ENCODE assay signal across 9 cellular contexts in the genomic region with DNA sequence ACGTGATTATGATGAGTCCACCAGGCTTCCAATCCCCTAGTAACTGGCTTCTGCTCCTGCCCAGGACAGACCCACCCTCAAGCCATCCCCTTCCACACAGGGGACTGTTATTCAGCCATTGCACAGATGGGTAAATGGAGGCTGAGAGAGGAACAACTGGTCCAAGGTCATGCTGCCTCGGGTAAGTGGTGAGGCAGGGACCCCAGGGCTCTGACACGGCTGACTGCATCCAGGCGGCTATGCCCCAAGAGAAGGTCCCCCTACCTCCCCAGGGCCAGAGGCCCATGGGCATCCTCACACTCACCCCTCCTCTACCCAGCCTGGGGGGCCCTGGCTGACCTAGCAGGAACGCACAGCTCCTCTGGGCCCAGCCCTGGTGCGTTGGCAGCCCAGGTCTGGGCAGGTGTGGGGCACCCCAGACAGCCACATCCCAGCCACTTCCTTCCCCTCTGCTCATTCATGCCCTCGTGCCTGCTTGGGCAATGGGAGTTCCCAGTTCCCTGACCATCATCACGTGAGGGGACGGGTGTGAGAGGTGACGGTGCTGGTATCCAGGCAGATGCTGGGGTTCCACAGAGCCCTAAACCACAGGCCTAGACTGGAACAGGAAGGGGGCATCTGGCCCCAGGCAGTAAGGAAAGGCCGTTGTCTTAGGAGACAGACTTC. TPM values are rescaled to one million over a fixed set of nuclear protein-coding genes. Genes with fewer than 3 reads are reported as not detected.
A peak's percentile ranks its signal among the peaks of the same experiment; 100 is the strongest.
DNase-seq lines count a peak whose midpoint lies in the region; ATAC-seq, FAIRE-seq and TF ChIP-seq lines count a peak whose summit lies in the region.
"Had no signal": no experiment of that assay in that cellular context is flagged by ENCODE, and none has a peak within 500 bp of the region (broad histone marks: within the 10 kb centered on the region; RNA-seq: fewer than 3 reads in every experiment).

No MANE protein-coding gene starts in this region.

- H3K4me2 ChIP-seq in GM12878 (ENCODE audit: control insufficient read depth, insufficient read depth): peak overlapping the region; percentile 13; the same call in 1 of the 2 replicates

- no peak for TF ChIP-seq POLR2A in GM12878 (IDR thresholded peaks at IDR 0.05; ENCODE audit: low read depth, low read length)

- 6% methylated on average over 11 of the region's 11 CpGs for WGBS in GM12878 (ENCODE audit: insufficient coverage, insufficient replicate concordance, low lambda C conversion rate, missing lambda C conversion rate)

- H3K9ac ChIP-seq in GM12878 (ENCODE audit: control insufficient read depth, insufficient read depth, low read length) (peak overlapping the region; percentile 52; the same call in 1 of the 2 replicates), mucosa of rectum (ENCODE audit: low read depth in 1 of 2, low read length in 2 of 2) (no peak overlapping the region)

- H3K4me1 ChIP-seq in GM12878 (ENCODE audit: control insufficient read depth, insufficient read depth, low read length): peaks cover 47% of the 10 kb centered on the region
- H3K4me1 ChIP-seq in mucosa of rectum (ENCODE audit: control insufficient read depth in 2 of 2, insufficient read depth in 2 of 2, low read length in 2 of 2): peaks cover 44 to 45% of the 10 kb centered on the region in 2 donors

- H3K27me3 ChIP-seq in GM12878 (replicated peaks in 1 of 2; ENCODE audit: control insufficient read depth in 2 of 2, insufficient read depth in 2 of 2, low read length in 1 of 2): no peaks in the 10 kb centered on the region
- no peaks in the 10 kb centered on the region for H3K27me3 ChIP-seq in mucosa of rectum (ENCODE audit: control insufficient read depth in 2 of 2, insufficient read depth in 2 of 2, low read length in 2 of 2)
- H3K27me3 ChIP-seq in H7 (ENCODE audit: control insufficient read depth, insufficient read depth, low read length): no peaks in the 10 kb centered on the region

- H3K9me3 ChIP-seq in GM12878 (replicated peaks; ENCODE audit: control insufficient read depth, insufficient read depth, low read length) (no peaks in the 10 kb centered on the region), mucosa of rectum (ENCODE audit: control insufficient read depth in 2 of 2, low read length in 2 of 2) (no peaks in the 10 kb centered on the region)

- H3K36me3 ChIP-seq in GM12878 (ENCODE audit: control insufficient read depth in 2 of 2, insufficient read depth in 2 of 2, low read length in 1 of 2): peaks cover 19 to 21% of the 10 kb centered on the region in 2 experiments; a peak in 3 of 4 replicates
- peaks cover 25 to 33% of the 10 kb centered on the region in 2 donors for H3K36me3 ChIP-seq in mucosa of rectum (ENCODE audit: control insufficient read depth in 2 of 2, insufficient read depth in 2 of 2, low read length in 2 of 2)
- peaks cover under 1% of the 10 kb centered on the region for H3K36me3 ChIP-seq in H7 (replicated peaks; ENCODE audit: control insufficient read depth, insufficient read depth, low read length)

- SMC1A ChIA-PET in GM12878 (lab: Charles Lee; ENCODE audit: uncharacterized antibody, unreplicated experiment): interaction anchor here (1.0 to 1.6 kb wide), 3 partner anchors 31 to 95 kb away, joined by 3 to 7 read pairs (median 4); no protein-coding TSS in a partner anchor

- DNase-seq in stimulated activated CD4-positive, alpha-beta T cell treated with anti-CD3 and anti-CD28 coated beads, Interleukin-4, amount 100 ng/mL, for 24 hours: peak; percentile 28
- no peak for DNase-seq in stimulated activated CD4-positive, alpha-beta T cell treated with anti-CD3 and anti-CD28 coated beads, Interleukin-2, amount 100 ng/mL, for 24 hours
- DNase-seq in GM12878 (ENCODE audit: low read depth, low spot score) (peak; percentile 63), H7 (no peak), OCI-M1 (lab: John Stamatoyannopoulos, UW) (no peak)
- DNase-seq: NCI-H2227 treated with DMSO at 0.1 percent for 48 hours had no signal

- POLR2A ChIA-PET in GM12878 (lab: Charles Lee): interaction anchor here (1.1 to 7.3 kb wide), 4 partner anchors 10 to 36 kb away, joined by 3 to 66 read pairs (median 12); no protein-coding TSS in a partner anchor

- TF ChIP-seq RAD21 in GM12878 (IDR thresholded peaks at IDR 0.05; ENCODE audit: insufficient read depth, low read depth, low read length): no peak

- peak overlapping the region; percentile 72 for H3K27ac ChIP-seq in GM12878 (ENCODE audit: control insufficient read depth, insufficient read depth)
- H3K27ac ChIP-seq in mucosa of rectum (ENCODE audit: low read depth in 2 of 2, low read length in 2 of 2): peak overlapping the region; percentile 54 to 72

- no peak overlapping the region for H2AFZ ChIP-seq in GM12878 (ENCODE audit: control insufficient read depth, low read depth, low read length)

- FAIRE-seq in GM12878 (lab: Jason Lieb, UNC): no peak

- peaks cover 50% of the 10 kb centered on the region for H3K79me2 ChIP-seq in GM12878 (ENCODE audit: control insufficient read depth, insufficient read depth, low read length)

- H3K4me3 ChIP-seq in GM12878 (no peak overlapping the region), mucosa of rectum (ENCODE audit: low read length in 2 of 2) (no peak overlapping the region), H7 (ENCODE audit: insufficient read depth, low read depth, low read length) (no peak overlapping the region)

- H4K20me1 ChIP-seq in GM12878 (ENCODE audit: control insufficient read depth, insufficient read depth): no peaks in the 10 kb centered on the region

- 0 out of 4 replicates have a peak, but pooled peaks of 1 of the 2 experiments have one; percentile 18 for TF ChIP-seq EP300 in GM12878 (IDR thresholded peaks at IDR 0.05; ENCODE audit: borderline replicate concordance in 1 of 2, control insufficient read depth in 1 of 2, low read depth in 2 of 2, low read length in 2 of 2)

- peak; percentile 22 for ATAC-seq in GM12878
- ATAC-seq in GM21526 (IDR thresholded peaks at IDR 0.05; ENCODE audit: low FRiP score, unreplicated experiment): no peak
- ATAC-seq in GM19023 (IDR thresholded peaks at IDR 0.05; ENCODE audit: unreplicated experiment): no peak

- TF ChIP-seq CTCF in GM12878 (IDR thresholded peaks at IDR 0.05 in 2 of 3, conservative IDR thresholded peaks at IDR 0.05 in 1 of 3; ENCODE audit: control insufficient read depth in 2 of 3, extremely low read depth in 1 of 3, insufficient read depth in 1 of 3, low read depth in 3 of 3, low read length in 3 of 3): no peak

- in situ Hi-C loops in GM12878 (cut with MboI): no loop called here

- RAD21 ChIA-PET in GM12878 (lab: Charles Lee; ENCODE audit: unreplicated experiment): interaction anchor here (4.6 to 14.4 kb wide), 2 partner anchors 21 to 34 kb away, joined by 24 to 219 read pairs; no protein-coding TSS in a partner anchor

- intact Hi-C loops in GM12878 (cut with micrococcal nuclease; ENCODE audit: unreplicated experiment): no loop called here

- no TSS peak for BruUV-seq in GM12878 (replicated peaks; lab: Mats Ljungman, UMichigan)

- CTCF ChIA-PET in GM12878 (lab: Yijun Ruan, JAX): interaction anchor here (0.7 to 22.5 kb wide), 2 partner anchors 21 to 34 kb away, joined by 3 to 401 read pairs; no protein-coding TSS in a partner anchor

RNA-seq across cellular contexts. Expression of a gene that starts 8.5 kb away (rescaled TPM):
- 87.1 and 89.7 TPM in 2 replicates for total RNA-seq in GM12878 (2013; cell fraction: nucleolus; rRNA removed)
- total RNA-seq in GM12878 (2014; rRNA removed) (29.7 and 34.1 TPM in 2 replicates), GM12878 (2014; rRNA removed; fragmentation: Illumina TruSeq; extraction: Trizol) (17.4 and 19.3 TPM in 2 replicates), GM12878 (2021) (30.1 and 33.3 TPM in 2 replicates)
- 15.0 TPM for polyA plus RNA-seq in GM12878 (2011; ENCODE audit: low read depth)
- polyA plus RNA-seq in GM12878 (2011; rRNA removed) (33.7 and 48.6 TPM in 2 replicates), GM12878 (2014; fragmentation: Illumina TruSeq; extraction: Trizol) (8.4 and 23.1 TPM in 2 replicates), GM12878 (2014; fragmentation: Nextera tagmentation; extraction: Ambion mirVana) (1 to 10 TPM; 1.3 to 2.0 TPM), GM12878 (2014; rRNA removed) (43.7 and 49.3 TPM in 2 replicates), GM12878 (2016; fragmentation: Nextera tagmentation; extraction: Ambion mirVana) (10 to 100 TPM in 1 of 2 experiments, 1 to 10 TPM in 1; 7.6 to 13.3 TPM)
- polyA plus RNA-seq in GM12878 (2011; cell fraction: cytosol; rRNA removed): 56.3 and 59.0 TPM in 2 replicates
- 264 and 316 TPM in 2 replicates for polyA plus RNA-seq in GM12878 (2011; cell fraction: nucleus; rRNA removed)
- 22.6 and 37.4 TPM in 2 replicates for polyA plus RNA-seq in GM12878 (2012)
- 22.2 and 36.1 TPM in 2 replicates for polyA minus RNA-seq in GM12878 (2011; rRNA and poly(A)+ RNA removed)
- polyA minus RNA-seq in GM12878 (2011; cell fraction: cytosol; rRNA and poly(A)+ RNA removed): 9.8 and 20.6 TPM in 2 replicates
- 38.2 and 39.3 TPM in 2 replicates for polyA minus RNA-seq in GM12878 (2011; cell fraction: nucleus; rRNA and poly(A)+ RNA removed)
- 24.4 and 24.6 TPM in 2 replicates for total RNA-seq in H7 (2014; rRNA removed; shearing (Covaris generic))

RNA-seq across cellular contexts. Expression of a gene that starts 50.7 kb away (rescaled TPM):
- total RNA-seq in GM12878 (2013; cell fraction: nucleolus; rRNA removed): 0.29 and 0.64 TPM in 2 replicates
- 0.23 and 0.27 TPM in 2 replicates for total RNA-seq in GM12878 (2014; rRNA removed)
- total RNA-seq in GM12878 (2014; rRNA removed; fragmentation: Illumina TruSeq; extraction: Trizol): 0.36 and 0.41 TPM in 2 replicates
- total RNA-seq in GM12878 (2021): 4.1 and 4.6 TPM in 2 replicates
- 0.17 TPM for polyA plus RNA-seq in GM12878 (2011; ENCODE audit: low read depth)
- 0.04 and 0.15 TPM in 2 replicates for polyA plus RNA-seq in GM12878 (2011; rRNA removed)
- polyA plus RNA-seq in GM12878 (2011; cell fraction: cytosol; rRNA removed): 0.15 and 0.20 TPM in 2 replicates
- polyA plus RNA-seq in GM12878 (2011; cell fraction: nucleus; rRNA removed): 1.3 and 2.2 TPM in 2 replicates
- polyA plus RNA-seq in GM12878 (2012): 0.74 and 0.97 TPM in 2 replicates
- polyA plus RNA-seq in GM12878 (2014; fragmentation: Illumina TruSeq; extraction: Trizol): 0.25 and 0.51 TPM in 2 replicates
- polyA plus RNA-seq in GM12878 (2014; fragmentation: Nextera tagmentation; extraction: Ambion mirVana): not detected
- 0.80 and 1.2 TPM in 2 replicates for polyA plus RNA-seq in GM12878 (2014; rRNA removed)
- polyA plus RNA-seq in GM12878 (2016; fragmentation: Nextera tagmentation; extraction: Ambion mirVana): under 1 TPM; 0.05 to 0.15 TPM
- 0.10 TPM in 1 of 2 replicates, not detected in the other for polyA minus RNA-seq in GM12878 (2011; rRNA and poly(A)+ RNA removed)
- 0.53 TPM in 1 of 2 replicates, not detected in the other for polyA minus RNA-seq in GM12878 (2011; cell fraction: cytosol; rRNA and poly(A)+ RNA removed)
- polyA minus RNA-seq in GM12878 (2011; cell fraction: nucleus; rRNA and poly(A)+ RNA removed): 0.29 TPM in 1 of 2 replicates, not detected in the other
- total RNA-seq in H7 (2014; rRNA removed; shearing (Covaris generic)): 0.87 and 1.7 TPM in 2 replicates

RNA-seq across cellular contexts. Expression of a gene that starts 51.2 kb away (rescaled TPM):
- 19.1 and 27.5 TPM in 2 replicates for total RNA-seq in GM12878 (2013; cell fraction: nucleolus; rRNA removed)
- total RNA-seq in GM12878 (2014; rRNA removed) (0.68 and 1.5 TPM in 2 replicates), GM12878 (2014; rRNA removed; fragmentation: Illumina TruSeq; extraction: Trizol) (0.45 and 0.74 TPM in 2 replicates), GM12878 (2021) (1.3 and 1.4 TPM in 2 replicates)
- 0.30 TPM for polyA plus RNA-seq in GM12878 (2011; ENCODE audit: low read depth)
- polyA plus RNA-seq in GM12878 (2011; rRNA removed) (0.59 and 1.8 TPM in 2 replicates), GM12878 (2014; fragmentation: Illumina TruSeq; extraction: Trizol) (0.33 and 0.53 TPM in 2 replicates), GM12878 (2014; fragmentation: Nextera tagmentation; extraction: Ambion mirVana) (under 1 TPM; 0.08 to 0.11 TPM), GM12878 (2014; rRNA removed) (1.4 and 1.9 TPM in 2 replicates), GM12878 (2016; fragmentation: Nextera tagmentation; extraction: Ambion mirVana) (under 1 TPM; 0.12 to 0.28 TPM)
- polyA plus RNA-seq in GM12878 (2011; cell fraction: cytosol; rRNA removed): 1.8 and 2.2 TPM in 2 replicates
- polyA plus RNA-seq in GM12878 (2011; cell fraction: nucleus; rRNA removed): 5.1 and 5.4 TPM in 2 replicates
- 1.1 and 1.6 TPM in 2 replicates for polyA plus RNA-seq in GM12878 (2012)
- 3.3 and 4.6 TPM in 2 replicates for polyA minus RNA-seq in GM12878 (2011; rRNA and poly(A)+ RNA removed)
- polyA minus RNA-seq in GM12878 (2011; cell fraction: cytosol; rRNA and poly(A)+ RNA removed): 1.5 and 2.1 TPM in 2 replicates
- 4.8 and 6.5 TPM in 2 replicates for polyA minus RNA-seq in GM12878 (2011; cell fraction: nucleus; rRNA and poly(A)+ RNA removed)
- total RNA-seq in H7 (2014; rRNA removed; shearing (Covaris generic)): 6.8 and 7.5 TPM in 2 replicates

Comparison
In these comparisons a context has a peak if more than half of its experiments do, and no peak if none do; other contexts are left out.
1. DNase-seq: peak in stimulated activated CD4-positive, alpha-beta T cell treated with anti-CD3 and anti-CD28 coated beads, Interleukin-4, amount 100 ng/mL, for 24 hours (single experiment) and GM12878 (single experiment); none in stimulated activated CD4-positive, alpha-beta T cell treated with anti-CD3 and anti-CD28 coated beads, Interleukin-2, amount 100 ng/mL, for 24 hours (0 of 2), H7 (single experiment) and OCI-M1 (single experiment).